8 cellular contexts compared by ENCODE assay signal in genomic region chr4:76301068-76301774, GRCh38. TPM values are rescaled to one million over a fixed set of nuclear protein-coding genes. Genes with fewer than 3 reads are reported as not detected.
DNase-seq lines count a peak whose midpoint lies in the region; ATAC-seq and TF ChIP-seq lines count a peak whose summit lies in the region.

No MANE protein-coding gene starts in this region.

- peaks cover 4% of the 10 kb centered on the region for H3K9me3 Mint-ChIP-seq in Calu3 (ENCODE audit: low read depth, unreplicated experiment)

- H3K4me3 ChIP-seq in cardiac fibroblast (replicated peaks in 1 of 2; ENCODE audit: low read depth in 2 of 2, low read length in 2 of 2) (no peak overlapping the region), neutrophil (ENCODE audit: low read depth in 1 of 2, low read length in 1 of 2) (no peak overlapping the region)

- H3K4me1 Mint-ChIP-seq in Calu3 (ENCODE audit: low read depth, unreplicated experiment): peaks cover 52% of the 10 kb centered on the region

- peak overlapping the region; percentile 77 for H3K27ac Mint-ChIP-seq in Calu3 (ENCODE audit: unreplicated experiment)

- H3K4me3 Mint-ChIP-seq in Calu3 (ENCODE audit: low read depth, unreplicated experiment): no peak overlapping the region

- no TSS peak for BruUV-seq in Calu3 (replicated peaks; lab: Mats Ljungman, UMichigan)

- H3K9me3 ChIP-seq in neutrophil: no peaks in the 10 kb centered on the region

- H3K36me3 Mint-ChIP-seq in Calu3 (ENCODE audit: insufficient read depth, unreplicated experiment): peaks cover 4% of the 10 kb centered on the region

- no peak for TF ChIP-seq CTCF in Calu3 (IDR thresholded peaks at IDR 0.05; ENCODE audit: unreplicated experiment)
- no peak for TF ChIP-seq CTCF in cardiac fibroblast (IDR thresholded peaks at IDR 0.05; ENCODE audit: low read depth, low read length)
- no peak for TF ChIP-seq CTCF in neutrophil (IDR thresholded peaks at IDR 0.05)

- CTCF ChIA-PET in Calu3 (lab: Charles Lee): no interaction called here

- peak; percentile 99 for ATAC-seq in GM19043 (IDR thresholded peaks at IDR 0.05; ENCODE audit: low read depth, unreplicated experiment)
- peak; percentile 99 for ATAC-seq in HG03103 (IDR thresholded peaks at IDR 0.05; ENCODE audit: low read depth, unreplicated experiment)

- DNase-seq in Calu3: peak; percentile 35
- peak; percentile 34 for DNase-seq in NOMO-1 treated with dmso at 0.1 percent for 144 hours (lab: John Stamatoyannopoulos, UW; ENCODE audit: unreplicated experiment)
- peak; percentile 48 to 79 for DNase-seq in cardiac fibroblast (ENCODE audit: low read depth in 2 of 2)
- DNase-seq in NCI-H2081 treated with DMSO at 0.1 percent for 48 hours (lab: John Stamatoyannopoulos, UW): no peak
- DNase-seq in Ammon's horn (ENCODE audit: low spot score): no peak

- peak overlapping the region; percentile 56 for H3K27ac ChIP-seq in neutrophil

- H3K27me3 ChIP-seq in neutrophil: no peaks in the 10 kb centered on the region

- H3K36me3 ChIP-seq in neutrophil: no peaks in the 10 kb centered on the region

- intact Hi-C loops in Calu3 (cut with micrococcal nuclease; ENCODE audit: unreplicated experiment): no loop called here

- H3K27me3 Mint-ChIP-seq in Calu3 (ENCODE audit: unreplicated experiment): no peaks in the 10 kb centered on the region

- peaks cover 55 to 62% of the 10 kb centered on the region in 2 experiments for H3K4me1 ChIP-seq in neutrophil (ENCODE audit: control insufficient read depth in 1 of 2, insufficient read depth in 1 of 2, low read depth in 1 of 2, low read length in 1 of 2)

RNA-seq across cellular contexts. Expression of gene STBD1, which starts 5.3 kb away (rescaled TPM):
- total RNA-seq in Calu3 (2022): 3.2 and 5.0 TPM in 2 replicates

RNA-seq across cellular contexts. Expression of gene FAM47E, which starts 49.7 kb away (rescaled TPM):
- 0.57 and 1.1 TPM in 2 replicates for total RNA-seq in Calu3 (2022)

Comparison
In these comparisons a context has a peak if more than half of its experiments do, and no peak if none do; other contexts are left out.
1. DNase-seq: peak in Calu3 (single experiment), NOMO-1 treated with dmso at 0.1 percent for 144 hours (single experiment) and cardiac fibroblast (2 of 2); none in NCI-H2081 treated with DMSO at 0.1 percent for 48 hours (single experiment) and Ammon's horn (single experiment).